ENCODE assay signal across 8 cellular contexts in the genomic region with DNA sequence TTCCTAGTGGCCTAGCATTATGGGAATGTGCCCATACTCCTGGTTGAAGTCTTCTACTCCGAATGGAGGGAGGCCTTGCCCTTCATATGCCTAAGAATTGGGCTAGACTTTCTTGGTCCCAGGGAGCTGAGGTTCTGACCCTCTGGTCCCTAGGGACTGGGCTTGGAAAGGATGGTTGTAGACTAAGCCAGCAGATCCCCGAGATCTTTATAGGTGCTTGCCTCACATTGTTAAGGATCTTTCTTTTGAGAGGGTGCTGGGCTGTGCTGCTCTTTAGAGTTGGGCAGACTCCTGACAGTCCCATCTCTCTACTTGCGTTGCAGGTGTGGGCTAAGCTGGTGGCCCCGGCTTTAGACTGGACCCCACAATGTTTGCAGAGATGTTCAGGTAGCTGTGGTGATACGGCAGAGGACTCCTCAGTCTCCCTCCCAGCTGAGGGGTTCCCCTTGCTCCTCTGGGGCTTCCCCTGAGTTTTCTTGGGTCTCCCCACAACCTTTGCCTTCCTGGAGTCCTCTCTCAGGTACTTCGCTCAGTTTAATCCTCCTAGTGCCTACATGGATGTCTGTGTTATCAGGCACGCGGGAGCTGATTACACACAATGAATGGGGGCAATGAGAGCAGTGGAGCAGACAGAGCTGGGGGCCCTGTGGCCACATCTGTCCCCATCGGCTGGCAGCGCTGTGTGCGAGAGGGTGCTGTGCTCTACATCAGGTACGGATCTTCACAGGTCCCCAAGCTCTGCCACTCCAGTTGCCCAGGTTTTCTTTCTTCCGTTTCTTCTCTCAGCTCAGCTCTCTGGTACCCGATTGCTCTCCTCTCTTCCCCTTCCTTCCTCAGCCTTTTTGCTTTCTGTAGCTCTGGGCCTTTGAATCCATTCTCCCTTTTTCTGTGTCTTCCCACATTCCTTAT. TPM values are rescaled to one million over a fixed set of nuclear protein-coding genes. Genes with fewer than 3 reads are reported as not detected.
DNase-seq lines count a peak whose midpoint lies in the region; ATAC-seq and TF ChIP-seq lines count a peak whose summit lies in the region.

No MANE protein-coding gene starts in this region.

- H3K27me3 ChIP-seq in lower lobe of right lung (ENCODE audit: low read depth) (no peaks in the 10 kb centered on the region), upper lobe of right lung (no peaks in the 10 kb centered on the region)

- CTCF ChIA-PET in activated naive CD4-positive, alpha-beta T cell treated with anti-CD3 and anti-CD28 coated beads for 36 hours (lab: Charles Lee), result interaction anchor here (0.9 to 2.1 kb wide), 7 partner anchors 10 to 169 kb away, joined by 3 to 12 read pairs (median 6); a partner anchor contains a TSS

- peaks cover 45% of the 10 kb centered on the region for H3K4me1 Mint-ChIP-seq in activated naive CD4-positive, alpha-beta T cell treated with anti-CD3 and anti-CD28 coated beads for 36 hours (ENCODE audit: low read depth)

- in situ Hi-C loops in astrocyte of the spinal cord (cut with HindIII; ENCODE audit: low sequenced_read_pairs), result no loop called here

- H3K27me3 Mint-ChIP-seq in activated naive CD4-positive, alpha-beta T cell treated with anti-CD3 and anti-CD28 coated beads for 36 hours (ENCODE audit: low read depth), result no peaks in the 10 kb centered on the region

- no peaks in the 10 kb centered on the region for H3K9me3 Mint-ChIP-seq in activated naive CD4-positive, alpha-beta T cell treated with anti-CD3 and anti-CD28 coated beads for 36 hours

- ATAC-seq in lower lobe of right lung (no peak), upper lobe of right lung (no peak), HG02610 (IDR thresholded peaks at IDR 0.05; ENCODE audit: unreplicated experiment) (no peak)

- H3K9me3 ChIP-seq in lower lobe of right lung, result no peaks in the 10 kb centered on the region
- no peaks in the 10 kb centered on the region for H3K9me3 ChIP-seq in upper lobe of right lung

- peak overlapping the region; percentile 85 for H3K27ac Mint-ChIP-seq in activated naive CD4-positive, alpha-beta T cell treated with anti-CD3 and anti-CD28 coated beads for 36 hours

- peaks cover 18% of the 10 kb centered on the region for H3K36me3 Mint-ChIP-seq in activated naive CD4-positive, alpha-beta T cell treated with anti-CD3 and anti-CD28 coated beads for 36 hours (ENCODE audit: low read depth)

- DNase-seq in activated naive CD4-positive, alpha-beta T cell treated with anti-CD3 and anti-CD28 coated beads for 36 hours, result peak; percentile 53
- no peak for DNase-seq in activated naive CD4-positive, alpha-beta T cell (lab: John Stamatoyannopoulos, UW)
- DNase-seq in astrocyte of the spinal cord (ENCODE audit: low read depth, low spot score) (no peak), lower lobe of right lung (no peak), upper lobe of right lung (no peak), COLO829 (ENCODE audit: low spot score) (no peak)
- no peak for DNase-seq in stimulated activated CD4-positive, alpha-beta T cell treated with anti-CD3 and anti-CD28 coated beads, Interleukin-4, amount 100 ng/mL, for 4 hours

- H3K36me3 ChIP-seq in lower lobe of right lung (peaks cover 50% of the 10 kb centered on the region), upper lobe of right lung (peaks cover 49% of the 10 kb centered on the region)

- H3K4me3 Mint-ChIP-seq in activated naive CD4-positive, alpha-beta T cell treated with anti-CD3 and anti-CD28 coated beads for 36 hours, result peak overlapping the region; percentile 90

- TF ChIP-seq CTCF in astrocyte of the spinal cord (IDR thresholded peaks at IDR 0.05; ENCODE audit: low read depth, low read length) (no peak), lower lobe of right lung (IDR thresholded peaks at IDR 0.05) (no peak), upper lobe of right lung (IDR thresholded peaks at IDR 0.05) (no peak)

- H3K4me1 ChIP-seq in lower lobe of right lung (peaks cover 41% of the 10 kb centered on the region), upper lobe of right lung (peaks cover 37% of the 10 kb centered on the region)

- H3K27ac ChIP-seq in lower lobe of right lung (peak overlapping the region; percentile 97), upper lobe of right lung (peak overlapping the region; percentile 89)

- intact Hi-C loops in activated naive CD4-positive, alpha-beta T cell treated with anti-CD3 and anti-CD28 coated beads for 36 hours (cut with micrococcal nuclease), result loop anchor here (1.0 to 10.0 kb wide), 7 partner anchors 97 to 1189 kb away; a partner anchor contains a TSS
- intact Hi-C loops in lower lobe of right lung (cut with DNase I), result no loop called here
- intact Hi-C loops in upper lobe of right lung (cut with DNase I), result no loop called here

- H3K4me3 ChIP-seq in astrocyte of the spinal cord (ENCODE audit: low read depth, low read length) (peak overlapping the region; percentile 85), lower lobe of right lung (peak overlapping the region; percentile 90), upper lobe of right lung (peak overlapping the region; percentile 74)

RNA-seq across cellular contexts. Expression of a gene that starts 1.3 kb away (rescaled TPM):
- total RNA-seq in activated naive CD4-positive, alpha-beta T cell treated with anti-CD3 and anti-CD28 coated beads for 36 hours, result 10 to 100 TPM; 43.5 to 45.5 TPM
- total RNA-seq in lower lobe of right lung (93.1 TPM), upper lobe of right lung (85.8 TPM)

RNA-seq across cellular contexts. Expression of a gene that starts 3.6 kb away (rescaled TPM):
- 10 to 100 TPM; 44.6 to 45.6 TPM for total RNA-seq in activated naive CD4-positive, alpha-beta T cell treated with anti-CD3 and anti-CD28 coated beads for 36 hours
- total RNA-seq in lower lobe of right lung, result 26.1 TPM
- total RNA-seq in upper lobe of right lung, result 47.3 TPM

RNA-seq across cellular contexts. Expression of a gene that starts 23.0 kb away (rescaled TPM):
- 10 to 100 TPM; 65.1 to 71.7 TPM for total RNA-seq in activated naive CD4-positive, alpha-beta T cell treated with anti-CD3 and anti-CD28 coated beads for 36 hours
- total RNA-seq in lower lobe of right lung, result 88.3 TPM
- total RNA-seq in upper lobe of right lung, result 90.7 TPM

RNA-seq across cellular contexts. Expression of a gene that starts 25.9 kb away (rescaled TPM):
- total RNA-seq in activated naive CD4-positive, alpha-beta T cell treated with anti-CD3 and anti-CD28 coated beads for 36 hours, result under 1 TPM; 0.60 to 0.86 TPM
- total RNA-seq in lower lobe of right lung (0.09 TPM), upper lobe of right lung (0.14 TPM)

RNA-seq across cellular contexts. Expression of a gene that starts 36.1 kb away (rescaled TPM):
- 100 to 1,000 TPM; 481 to 489 TPM for total RNA-seq in activated naive CD4-positive, alpha-beta T cell treated with anti-CD3 and anti-CD28 coated beads for 36 hours
- 131 TPM for total RNA-seq in lower lobe of right lung
- 141 TPM for total RNA-seq in upper lobe of right lung
